In genomic region chr12:21551811-21552469, GRCh38 we compare ENCODE assay signal across 18 cellular contexts. TPM values are rescaled to one million over a fixed set of nuclear protein-coding genes. Genes with fewer than 3 reads are reported as not detected.
A peak's percentile ranks its signal among the peaks of the same experiment; 100 is the strongest.
DNase-seq lines count a peak whose midpoint lies in the region; ATAC-seq, FAIRE-seq and TF ChIP-seq lines count a peak whose summit lies in the region.
"Had no signal": no experiment of that assay in that cellular context is flagged by ENCODE, and none has a peak within 500 bp of the region (broad histone marks: within the 10 kb centered on the region; RNA-seq: fewer than 3 reads in every experiment).

No MANE protein-coding gene starts in this region.

- no peak for TF ChIP-seq CTCF in WERI-Rb-1 (IDR thresholded peaks at IDR 0.05; ENCODE audit: low read depth, low read length)
- TF ChIP-seq CTCF in gastrocnemius medialis (IDR thresholded peaks at IDR 0.05 in 4 of 5, conservative IDR thresholded peaks at IDR 0.05 in 1 of 5), result no peak

- no peak for TF ChIP-seq POLR2A in gastrocnemius medialis (IDR thresholded peaks at IDR 0.05)

- H3K4me3 ChIP-seq in WERI-Rb-1 (ENCODE audit: low read depth, low read length) (no peak overlapping the region), gastrocnemius medialis (peak overlapping the region in 1 of 4 donors; percentile 11)
- H3K4me3 ChIP-seq: body of pancreas had no signal

- peaks cover 16 to 26% of the 10 kb centered on the region in 2 donors for H3K4me1 ChIP-seq in gastrocnemius medialis

- H3K27ac ChIP-seq in WERI-Rb-1 (peak overlapping the region; percentile 8; the same call in 1 of the 2 replicates), gastrocnemius medialis (peak overlapping the region; percentile 64 to 82 (median 76))
- H3K27ac ChIP-seq: body of pancreas had no signal

- ATAC-seq in left ventricle myocardium superior (peak; percentile 93), gastrocnemius medialis (peak; percentile 90 to 96), SK-N-SH treated with all-trans-retinoic acid at 6 μM for 48 hours (no peak), GM18498 (IDR thresholded peaks at IDR 0.05; ENCODE audit: unreplicated experiment) (no peak), GM18517 (IDR thresholded peaks at IDR 0.05; ENCODE audit: unreplicated experiment) (no peak)
- ATAC-seq: body of pancreas; Panc1; stimulated activated effector memory CD8-positive, alpha-beta T cell treated with anti-CD3 and anti-CD28 coated beads, Interleukin-12 subunit alpha, Interleukin-12 subunit beta, amount 100 ng/mL, for 72 hours had no signal

- H3K36me3 ChIP-seq in WERI-Rb-1 (no peaks in the 10 kb centered on the region), gastrocnemius medialis (no peaks in the 10 kb centered on the region)

- intact Hi-C loops in left ventricle myocardium superior (cut with micrococcal nuclease) (no loop called here), gastrocnemius medialis (cut with DNase I; ENCODE audit: low total_unique reads) (no loop called here)

- H3K27me3 ChIP-seq in WERI-Rb-1 (ENCODE audit: insufficient read depth, low read depth, severe bottlenecking) (no peaks in the 10 kb centered on the region), gastrocnemius medialis (no peaks in the 10 kb centered on the region)
- H3K27me3 ChIP-seq: body of pancreas had no signal

- in situ Hi-C loops in gastrocnemius medialis (cut with MboI; ENCODE audit: low sequenced_read_pairs in 4 of 4), result no loop called here

- DNase-seq in HCEC 1CT (peak; percentile 16), WERI-Rb-1 (peak; percentile 7), left ventricle myocardium superior (no peak), gastrocnemius medialis (peak; percentile 6 to 52), GM19239 (ENCODE audit: insufficient read length, low spot score) (no peak)
- DNase-seq: activated B cell treated with CpG ODN at 0.5 μM for 24 hours, activated gamma-delta T cell treated with Interleukin-2 at 50 U/mL for 16 hours, body of pancreas, Calu3, immature natural killer cell, NCI-H510A had no signal

- FAIRE-seq in GM19239 (lab: Jason Lieb, UNC), result no peak
- FAIRE-seq: HTR-8/SVneo had no signal

- H3K9me3 ChIP-seq in WERI-Rb-1 (ENCODE audit: severe bottlenecking) (no peaks in the 10 kb centered on the region), gastrocnemius medialis (no peaks in the 10 kb centered on the region)
- H3K9me3 ChIP-seq: body of pancreas had no signal

TF ChIP-seq in SK-N-SH treated with all-trans-retinoic acid at 6 μM for 48 hours, 23 proteins besides CTCF, POLR2A, EP300 and RAD21:
- no peak for TF ChIP-seq PATZ1 (CRISPR knock-in tag; IDR thresholded peaks at IDR 0.05; ENCODE audit: borderline replicate concordance)
- TF ChIP-seq TOX (CRISPR knock-in tag; IDR thresholded peaks at IDR 0.05; ENCODE audit: borderline replicate concordance), result no peak
- TF ChIP-seq ZFP30 (CRISPR knock-in tag; IDR thresholded peaks at IDR 0.05), result no peak
- TF ChIP-seq ARNTL (CRISPR knock-in tag; IDR thresholded peaks at IDR 0.05; ENCODE audit: borderline replicate concordance, low read depth), result no peak
- no peak for TF ChIP-seq POU6F1 (CRISPR knock-in tag; IDR thresholded peaks at IDR 0.05; ENCODE audit: borderline replicate concordance, low read depth)
- TF ChIP-seq ZNF565 (CRISPR knock-in tag; conservative IDR thresholded peaks at IDR 0.05; ENCODE audit: low read depth), result no peak
TF ChIP-seq in SK-N-SH treated with all-trans-retinoic acid at 6 μM for 48 hours: peak in this region for 0.

RNA-seq across cellular contexts. Expression of gene SPX, which starts 25.8 kb away (rescaled TPM):
- 15.7 TPM for total RNA-seq in left ventricle myocardium superior
- total RNA-seq in gastrocnemius medialis, result 1 to 10 TPM in 2 of 4 donors, under 1 TPM in 1, not detected in 1; 0.73 to 3.1 (median 2.4) TPM
- total RNA-seq: Calu3 had no signal

RNA-seq across cellular contexts. Expression of gene GOLT1B, which starts 50.4 kb away (rescaled TPM):
- total RNA-seq in left ventricle myocardium superior (14.8 TPM), gastrocnemius medialis (10 to 100 TPM; 14.7 to 34.3 (median 27.0) TPM)

RNA-seq across cellular contexts. Expression of gene RECQL, which starts 50.5 kb away (rescaled TPM):
- 21.4 TPM for total RNA-seq in left ventricle myocardium superior
- 10 to 100 TPM; 14.0 to 32.5 (median 22.3) TPM for total RNA-seq in gastrocnemius medialis

RNA-seq across cellular contexts. Expression of gene GYS2, which starts 52.7 kb away (rescaled TPM):
- total RNA-seq in left ventricle myocardium superior (not detected), gastrocnemius medialis (under 1 TPM in 1 of 4 donors, not detected in 3; 0.11 TPM)
- total RNA-seq: activated B cell treated with CpG ODN at 0.5 μM for 24 hours, body of pancreas, Calu3, renal cortical epithelial cell had no signal

Comparison
In these comparisons a context has a peak if more than half of its experiments do, and no peak if none do; other contexts are left out.
1. DNase-seq: peak in HCEC 1CT (single experiment), WERI-Rb-1 (single experiment) and gastrocnemius medialis (2 of 2); none in left ventricle myocardium superior (single experiment) and GM19239 (single experiment).
2. ATAC-seq: peak in left ventricle myocardium superior (single experiment) and gastrocnemius medialis (2 of 2); none in SK-N-SH treated with all-trans-retinoic acid at 6 μM for 48 hours (single experiment), GM18498 (single experiment) and GM18517 (single experiment).